ENCODE assay signal across 19 cellular contexts in the genomic region with DNA sequence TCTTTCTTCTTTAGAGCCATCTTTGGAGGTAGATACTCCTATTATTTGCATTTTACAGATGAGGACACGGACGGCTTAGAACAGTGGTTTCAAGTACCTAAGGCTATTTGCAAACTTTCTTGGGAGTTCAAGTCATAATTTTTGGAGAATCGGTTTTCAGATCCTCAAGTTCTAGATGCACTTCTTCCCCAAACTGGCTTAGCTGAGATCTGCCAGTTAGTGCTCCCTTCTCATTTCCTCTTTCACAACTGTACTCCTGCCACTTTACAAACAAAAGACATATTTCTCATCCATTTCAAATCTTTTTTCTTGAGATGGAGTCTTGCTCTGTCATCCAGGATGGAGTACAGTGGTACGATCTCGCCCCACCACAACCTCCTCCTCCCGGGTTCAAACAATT.
"Had no signal": no experiment of that assay in that cellular context is flagged by ENCODE, and none has a peak within 500 bp of the region (broad histone marks: within the 10 kb centered on the region; RNA-seq: fewer than 3 reads in every experiment).

No MANE protein-coding gene starts in this region.

- H3K27me3 ChIP-seq: transverse colon, vagina had no signal

- H3K27ac ChIP-seq: epithelial cell of prostate, skin epidermis, transverse colon, vagina had no signal

- ATAC-seq: activated naive CD8-positive, alpha-beta T cell treated with anti-CD3 and anti-CD28 coated beads, Interleukin-2, amount 50 U/mL, for 24 hours; effector memory CD8-positive, alpha-beta T cell; right cardiac atrium; stimulated activated naive CD8-positive, alpha-beta T cell treated with anti-CD3 and anti-CD28 coated beads, Interleukin-15, Interleukin-2, amounts not matched to agents 100 U/mL and 50 U/mL, for 24 hours had no signal

- H3K4me3 ChIP-seq: skin epidermis, transverse colon, vagina had no signal

- H3K4me1 ChIP-seq: transverse colon, vagina had no signal

- DNase-seq: activated CD4-positive, alpha-beta T cell treated with anti-CD3 and anti-CD28 coated beads, Interleukin-2, amount 50 U/mL, for 4 hours; activated CD4-positive, CD25-positive, alpha-beta regulatory T cell treated with anti-CD3 and anti-CD28 coated beads, Interleukin-2, amount 50 U/mL, for 72 hours; activated naive CD4-positive, alpha-beta T cell treated with Interleukin-2 at 50 U/mL for 16 hours; activated naive CD8-positive, alpha-beta T cell treated with anti-CD3 and anti-CD28 coated beads, Interleukin-2, amount 50 U/mL, for 24 hours; activated T-cell treated with anti-CD3 and anti-CD28 coated beads for 4 hours; aorta; dermis blood vessel endothelial cell; effector memory CD8-positive, alpha-beta T cell; head of caudate nucleus; kidney glomerular epithelial cell; mesendoderm; right cardiac atrium; stimulated activated CD4-positive, alpha-beta T cell treated with anti-CD3 and anti-CD28 coated beads, Interleukin-15, amount 100 ng/mL, for 24 hours; stimulated activated CD4-positive, alpha-beta T cell treated with anti-CD3 and anti-CD28 coated beads, Interleukin-4, amount 100 ng/mL, for 1 hour; stimulated activated naive CD8-positive, alpha-beta T cell treated with anti-CD3 and anti-CD28 coated beads, Interleukin-15, Interleukin-2, amounts not matched to agents 100 U/mL and 50 U/mL, for 24 hours; transverse colon had no signal
